1 cellular context compared by ENCODE assay signal in genomic region chr9:14661421-14662059, GRCh38.
TF ChIP-seq lines count a peak whose summit lies in the region.

No MANE protein-coding gene starts in this region.

TF ChIP-seq in GM23338, 12 proteins besides CTCF, POLR2A, EP300 and RAD21 (continued from another document):
- no peak for TF ChIP-seq ZNF462 (CRISPR knock-in tag; IDR thresholded peaks at IDR 0.05)
- TF ChIP-seq ZNF331 (CRISPR knock-in tag; IDR thresholded peaks at IDR 0.05; ENCODE audit: low read depth) = no peak
- no peak for TF ChIP-seq CREB1 (CRISPR knock-in tag; IDR thresholded peaks at IDR 0.05; ENCODE audit: low read depth)
- no peak for TF ChIP-seq REST (IDR thresholded peaks at IDR 0.05; ENCODE audit: unreplicated experiment)
